ENCODE assay signal across 18 cellular contexts in genomic region chr11:120174866-120175265, GRCh38. TPM values are rescaled to one million over a fixed set of nuclear protein-coding genes. Genes with fewer than 3 reads are reported as not detected.
"Had no signal": no experiment of that assay in that cellular context is flagged by ENCODE, and none has a peak within 500 bp of the region (broad histone marks: within the 10 kb centered on the region; RNA-seq: fewer than 3 reads in every experiment).

No MANE protein-coding gene starts in this region.

- H3K4me1 ChIP-seq: prostate gland, upper lobe of right lung had no signal

- ATAC-seq: naive thymus-derived CD8-positive, alpha-beta T cell; stimulated activated naive CD8-positive, alpha-beta T cell treated with anti-CD3 and anti-CD28 coated beads, Interleukin-15, Interleukin-2, amounts not matched to agents 100 U/mL and 50 U/mL, for 24 hours; upper lobe of right lung; WTC11 had no signal

- H3K4me3 ChIP-seq: left ventricle myocardium inferior, prostate gland, thyroid gland, upper lobe of right lung had no signal

- H3K36me3 ChIP-seq: left ventricle myocardium inferior, prostate gland, thyroid gland, upper lobe of right lung had no signal

- H3K4me1 Mint-ChIP-seq: activated naive CD8-positive, alpha-beta T cell treated with anti-CD3 and anti-CD28 coated beads, Interleukin-2, amount 10 ng/mL, durations not matched to agents 7 days and 5 days had no signal

- H3K27ac Mint-ChIP-seq: activated CD4-positive, alpha-beta memory T cell treated with anti-CD3 and anti-CD28 coated beads for 36 hours; activated naive CD4-positive, alpha-beta T cell treated with anti-CD3 and anti-CD28 coated beads for 36 hours; activated naive CD8-positive, alpha-beta T cell treated with anti-CD3 and anti-CD28 coated beads, Interleukin-2, amount 10 ng/mL, durations not matched to agents 7 days and 5 days; mesothelial cell of epicardium; WTC11 had no signal

- H3K4me3 Mint-ChIP-seq: activated CD4-positive, alpha-beta memory T cell treated with anti-CD3 and anti-CD28 coated beads for 36 hours; activated naive CD4-positive, alpha-beta T cell treated with anti-CD3 and anti-CD28 coated beads for 36 hours; activated naive CD8-positive, alpha-beta T cell treated with anti-CD3 and anti-CD28 coated beads, Interleukin-2, amount 10 ng/mL, durations not matched to agents 7 days and 5 days; mesothelial cell of epicardium; naive thymus-derived CD8-positive, alpha-beta T cell; WTC11 had no signal

- H3K36me3 Mint-ChIP-seq: activated CD4-positive, alpha-beta memory T cell treated with anti-CD3 and anti-CD28 coated beads for 36 hours; activated naive CD8-positive, alpha-beta T cell treated with anti-CD3 and anti-CD28 coated beads, Interleukin-2, amount 10 ng/mL, durations not matched to agents 7 days and 5 days; mesothelial cell of epicardium; naive thymus-derived CD8-positive, alpha-beta T cell; WTC11 had no signal

- H3K27ac ChIP-seq: left ventricle myocardium inferior, prostate gland, thyroid gland, upper lobe of right lung had no signal

- H3K9me3 ChIP-seq: left ventricle myocardium inferior, prostate gland, thyroid gland, upper lobe of right lung had no signal

- H3K27me3 ChIP-seq: thyroid gland had no signal

- DNase-seq: activated CD4-positive, alpha-beta memory T cell treated with anti-CD3 and anti-CD28 coated beads for 36 hours; activated naive CD4-positive, alpha-beta T cell treated with anti-CD3 and anti-CD28 coated beads for 36 hours; activated naive CD8-positive, alpha-beta T cell treated with anti-CD3 and anti-CD28 coated beads, Interleukin-2, amount 10 ng/mL, durations not matched to agents 7 days and 5 days; amniotic stem cell; left ventricle myocardium inferior; mammary epithelial cell; naive thymus-derived CD8-positive, alpha-beta T cell; stimulated activated CD4-positive, alpha-beta T cell treated with anti-CD3 and anti-CD28 coated beads, Interleukin-4, amount 100 ng/mL, for 4 hours; stimulated activated naive CD8-positive, alpha-beta T cell treated with anti-CD3 and anti-CD28 coated beads, Interleukin-15, Interleukin-2, amounts not matched to agents 100 U/mL and 50 U/mL, for 24 hours; T-helper 1 cell; T-helper 9 cell; thyroid gland; upper lobe of right lung had no signal

- H3K9me3 Mint-ChIP-seq: activated CD4-positive, alpha-beta memory T cell treated with anti-CD3 and anti-CD28 coated beads for 36 hours; activated naive CD4-positive, alpha-beta T cell treated with anti-CD3 and anti-CD28 coated beads for 36 hours; activated naive CD8-positive, alpha-beta T cell treated with anti-CD3 and anti-CD28 coated beads, Interleukin-2, amount 10 ng/mL, durations not matched to agents 7 days and 5 days; mesothelial cell of epicardium; naive thymus-derived CD8-positive, alpha-beta T cell; WTC11 had no signal

RNA-seq across cellular contexts. Expression of gene TRIM29, which starts 37.0 kb away (rescaled TPM):
- total RNA-seq: activated CD4-positive, alpha-beta memory T cell treated with anti-CD3 and anti-CD28 coated beads for 36 hours; activated naive CD4-positive, alpha-beta T cell treated with anti-CD3 and anti-CD28 coated beads for 36 hours; activated naive CD8-positive, alpha-beta T cell treated with anti-CD3 and anti-CD28 coated beads, Interleukin-2, amount 10 ng/mL, durations not matched to agents 7 days and 5 days; epithelial cell of proximal tubule; left ventricle myocardium inferior; naive thymus-derived CD8-positive, alpha-beta T cell; osteocyte had no signal
